33 cellular contexts compared by ENCODE assay signal in the genomic region with DNA sequence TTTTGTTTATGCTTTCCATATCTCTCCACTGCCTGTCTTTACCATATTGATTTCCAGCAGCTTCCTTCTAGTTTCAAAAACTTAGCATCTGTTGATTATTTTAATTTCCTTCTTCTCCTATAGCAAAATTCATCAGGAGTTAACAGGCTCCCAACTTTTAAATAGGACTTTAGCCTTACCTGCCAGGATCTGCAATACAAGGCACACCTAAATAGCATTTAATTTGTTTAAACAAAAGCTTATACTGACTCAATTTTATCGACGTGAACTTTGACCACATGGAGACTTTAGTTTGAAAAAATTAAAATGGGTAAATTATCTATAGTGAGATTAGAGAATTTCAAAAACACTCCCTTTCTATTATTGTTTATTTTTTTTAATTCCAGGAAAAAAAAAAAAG. TPM values are rescaled to one million over a fixed set of nuclear protein-coding genes. Genes with fewer than 3 reads are reported as not detected.
"Had no signal": no experiment of that assay in that cellular context is flagged by ENCODE, and none has a peak within 500 bp of the region (broad histone marks: within the 10 kb centered on the region; RNA-seq: fewer than 3 reads in every experiment).

No MANE protein-coding gene starts in this region.

- ATAC-seq: activated CD4-positive, alpha-beta T cell treated with anti-CD3 and anti-CD28 coated beads for 36 hours; activated naive CD4-positive, alpha-beta T cell treated with anti-CD3 and anti-CD28 coated beads, Interleukin-2, amount 50 U/mL, for 72 hours; activated T-cell treated with anti-CD3 and anti-CD28 coated beads, Interleukin-2, amount 50 U/mL, for 72 hours had no signal

- H3K4me3 ChIP-seq: ascending aorta, breast epithelium, cardiac muscle cell, colonic mucosa, esophagus squamous epithelium had no signal

- H3K36me3 ChIP-seq: ascending aorta, breast epithelium, cardiac muscle cell, colonic mucosa, esophagus squamous epithelium had no signal

- H3K4me1 Mint-ChIP-seq: activated CD4-positive, alpha-beta memory T cell treated with anti-CD3 and anti-CD28 coated beads, Interleukin-2, amount 10 ng/mL, durations not matched to agents 7 days and 5 days; activated CD4-positive, alpha-beta T cell treated with anti-CD3 and anti-CD28 coated beads for 36 hours; activated CD4-positive, alpha-beta T cell treated with anti-CD3 and anti-CD28 coated beads, Interleukin-2, amount 10 ng/mL, durations not matched to agents 24 days and 14 days; activated naive CD4-positive, alpha-beta T cell treated with anti-CD3 and anti-CD28 coated beads, Interleukin-2, amount 10 ng/mL, durations not matched to agents 7 days and 5 days; activated naive CD8-positive, alpha-beta T cell treated with anti-CD3 and anti-CD28 coated beads, Interleukin-2, amount 10 ng/mL, durations not matched to agents 7 days and 5 days; brain had no signal

- FAIRE-seq: endometrium, endothelial cell of umbilical vein had no signal

- DNase-seq: activated CD4-positive, alpha-beta memory T cell treated with anti-CD3 and anti-CD28 coated beads, Interleukin-2, amount 10 ng/mL, durations not matched to agents 7 days and 5 days; activated CD4-positive, alpha-beta T cell treated with anti-CD3 and anti-CD28 coated beads for 36 hours; activated CD4-positive, alpha-beta T cell treated with anti-CD3 and anti-CD28 coated beads, Interleukin-2, amount 10 ng/mL, durations not matched to agents 24 days and 14 days; activated CD4-positive, CD25-positive, alpha-beta regulatory T cell; activated CD4-positive, CD25-positive, alpha-beta regulatory T cell treated with anti-CD3 and anti-CD28 coated beads, Interleukin-2, amount 50 U/mL, for 72 hours; activated CD8-positive, alpha-beta memory T cell treated with anti-CD3 and anti-CD28 coated beads, Interleukin-2, amount 50 U/mL, for 48 hours; activated gamma-delta T cell; activated naive CD4-positive, alpha-beta T cell; activated naive CD4-positive, alpha-beta T cell treated with anti-CD3 and anti-CD28 coated beads, Interleukin-2, amount 10 ng/mL, durations not matched to agents 7 days and 5 days; activated naive CD8-positive, alpha-beta T cell treated with anti-CD3 and anti-CD28 coated beads, Interleukin-2, amount 10 ng/mL, durations not matched to agents 7 days and 5 days; activated T-cell treated with anti-CD3 and anti-CD28 coated beads for 4 hours; activated T-cell treated with anti-CD3 and anti-CD28 coated beads, Interleukin-2, amount 50 U/mL, for 24 hours; activated T-cell treated with anti-CD3 and anti-CD28 coated beads, Interleukin-2, amount 50 U/mL, for 72 hours; central memory CD4-positive, alpha-beta T cell; cerebellar nuclear complex; colonic mucosa; effector CD8-positive, alpha-beta T cell; esophagus squamous epithelium; foreskin melanocyte; head of caudate nucleus; T-helper 2 cell had no signal

- H3K4me1 ChIP-seq: ascending aorta, breast epithelium, colonic mucosa, esophagus squamous epithelium had no signal

- H3K9me3 ChIP-seq: ascending aorta, breast epithelium, colonic mucosa, esophagus squamous epithelium had no signal

- H3K9me3 Mint-ChIP-seq: activated CD4-positive, alpha-beta memory T cell treated with anti-CD3 and anti-CD28 coated beads, Interleukin-2, amount 10 ng/mL, durations not matched to agents 7 days and 5 days; activated CD4-positive, alpha-beta T cell treated with anti-CD3 and anti-CD28 coated beads, Interleukin-2, amount 10 ng/mL, durations not matched to agents 24 days and 14 days; activated naive CD4-positive, alpha-beta T cell treated with anti-CD3 and anti-CD28 coated beads, Interleukin-2, amount 10 ng/mL, durations not matched to agents 7 days and 5 days; activated naive CD4-positive, alpha-beta T cell treated with anti-CD3 and anti-CD28 coated beads, Interleukin-2, amount 50 U/mL, for 72 hours; activated naive CD8-positive, alpha-beta T cell treated with anti-CD3 and anti-CD28 coated beads, Interleukin-2, amount 10 ng/mL, durations not matched to agents 7 days and 5 days; activated T-cell treated with anti-CD3 and anti-CD28 coated beads, Interleukin-2, amount 50 U/mL, for 24 hours; activated T-cell treated with anti-CD3 and anti-CD28 coated beads, Interleukin-2, amount 50 U/mL, for 72 hours; brain had no signal

- H3K4me3 Mint-ChIP-seq: activated CD4-positive, alpha-beta memory T cell treated with anti-CD3 and anti-CD28 coated beads, Interleukin-2, amount 10 ng/mL, durations not matched to agents 7 days and 5 days; activated CD4-positive, alpha-beta T cell treated with anti-CD3 and anti-CD28 coated beads for 36 hours; activated CD4-positive, alpha-beta T cell treated with anti-CD3 and anti-CD28 coated beads, Interleukin-2, amount 10 ng/mL, durations not matched to agents 24 days and 14 days; activated naive CD4-positive, alpha-beta T cell treated with anti-CD3 and anti-CD28 coated beads, Interleukin-2, amount 10 ng/mL, durations not matched to agents 7 days and 5 days; activated naive CD8-positive, alpha-beta T cell treated with anti-CD3 and anti-CD28 coated beads, Interleukin-2, amount 10 ng/mL, durations not matched to agents 7 days and 5 days; activated T-cell treated with anti-CD3 and anti-CD28 coated beads, Interleukin-2, amount 50 U/mL, for 24 hours; activated T-cell treated with anti-CD3 and anti-CD28 coated beads, Interleukin-2, amount 50 U/mL, for 72 hours; brain had no signal

- H3K27me3 ChIP-seq: ascending aorta, breast epithelium, cardiac muscle cell, colonic mucosa, esophagus squamous epithelium had no signal

- H3K27ac Mint-ChIP-seq: activated CD4-positive, alpha-beta memory T cell treated with anti-CD3 and anti-CD28 coated beads, Interleukin-2, amount 10 ng/mL, durations not matched to agents 7 days and 5 days; activated CD4-positive, alpha-beta T cell treated with anti-CD3 and anti-CD28 coated beads for 36 hours; activated CD4-positive, alpha-beta T cell treated with anti-CD3 and anti-CD28 coated beads, Interleukin-2, amount 10 ng/mL, durations not matched to agents 24 days and 14 days; activated naive CD4-positive, alpha-beta T cell treated with anti-CD3 and anti-CD28 coated beads, Interleukin-2, amount 10 ng/mL, durations not matched to agents 7 days and 5 days; activated naive CD4-positive, alpha-beta T cell treated with anti-CD3 and anti-CD28 coated beads, Interleukin-2, amount 50 U/mL, for 72 hours; activated naive CD8-positive, alpha-beta T cell treated with anti-CD3 and anti-CD28 coated beads, Interleukin-2, amount 10 ng/mL, durations not matched to agents 7 days and 5 days; activated T-cell treated with anti-CD3 and anti-CD28 coated beads, Interleukin-2, amount 50 U/mL, for 24 hours; activated T-cell treated with anti-CD3 and anti-CD28 coated beads, Interleukin-2, amount 50 U/mL, for 72 hours had no signal

- H3K27ac ChIP-seq: ascending aorta, breast epithelium, cardiac muscle cell, colonic mucosa, epithelial cell of prostate, esophagus squamous epithelium had no signal

- H3K36me3 Mint-ChIP-seq: activated naive CD4-positive, alpha-beta T cell treated with anti-CD3 and anti-CD28 coated beads, Interleukin-2, amount 10 ng/mL, durations not matched to agents 7 days and 5 days; activated naive CD4-positive, alpha-beta T cell treated with anti-CD3 and anti-CD28 coated beads, Interleukin-2, amount 50 U/mL, for 72 hours; activated naive CD8-positive, alpha-beta T cell treated with anti-CD3 and anti-CD28 coated beads, Interleukin-2, amount 10 ng/mL, durations not matched to agents 7 days and 5 days had no signal

- H3K27me3 Mint-ChIP-seq: activated CD4-positive, alpha-beta memory T cell treated with anti-CD3 and anti-CD28 coated beads, Interleukin-2, amount 10 ng/mL, durations not matched to agents 7 days and 5 days; activated CD4-positive, alpha-beta T cell treated with anti-CD3 and anti-CD28 coated beads for 36 hours; activated CD4-positive, alpha-beta T cell treated with anti-CD3 and anti-CD28 coated beads, Interleukin-2, amount 10 ng/mL, durations not matched to agents 24 days and 14 days; activated naive CD4-positive, alpha-beta T cell treated with anti-CD3 and anti-CD28 coated beads, Interleukin-2, amount 10 ng/mL, durations not matched to agents 7 days and 5 days; activated naive CD8-positive, alpha-beta T cell treated with anti-CD3 and anti-CD28 coated beads, Interleukin-2, amount 10 ng/mL, durations not matched to agents 7 days and 5 days; activated T-cell treated with anti-CD3 and anti-CD28 coated beads, Interleukin-2, amount 50 U/mL, for 24 hours; brain had no signal

RNA-seq across cellular contexts. Expression of gene RMST, which starts 40.5 kb away (rescaled TPM):
- total RNA-seq: activated CD4-positive, alpha-beta memory T cell treated with anti-CD3 and anti-CD28 coated beads, Interleukin-2, amount 10 ng/mL, durations not matched to agents 7 days and 5 days; activated CD4-positive, alpha-beta T cell treated with anti-CD3 and anti-CD28 coated beads for 36 hours; activated CD4-positive, alpha-beta T cell treated with anti-CD3 and anti-CD28 coated beads, Interleukin-2, amount 10 ng/mL, durations not matched to agents 24 days and 14 days; activated naive CD4-positive, alpha-beta T cell treated with anti-CD3 and anti-CD28 coated beads, Interleukin-2, amount 50 U/mL, for 72 hours; activated naive CD8-positive, alpha-beta T cell treated with anti-CD3 and anti-CD28 coated beads, Interleukin-2, amount 10 ng/mL, durations not matched to agents 7 days and 5 days; activated T-cell treated with anti-CD3 and anti-CD28 coated beads, Interleukin-2, amount 50 U/mL, for 72 hours; dermis microvascular lymphatic vessel endothelial cell; endothelial cell of umbilical vein; fibroblast of lung; fibroblast of villous mesenchyme; T-helper 1 cell treated with Interleukin-12 subunit alpha and Interleukin-12 subunit beta and Interleukin-4 antibody, amounts not matched to agents 30 ng/mL and 1 ng/mL, for 36 hours had no signal
- polyA plus RNA-seq: endothelial cell of umbilical vein, fibroblast of lung had no signal
